In genomic region chr17:42563543-42563942, GRCh38 we compare ENCODE assay signal across 9 cellular contexts. TPM values are rescaled to one million over a fixed set of nuclear protein-coding genes. Genes with fewer than 3 reads are reported as not detected.
DNase-seq lines count a peak whose midpoint lies in the region; ATAC-seq and TF ChIP-seq lines count a peak whose summit lies in the region.
"Had no signal": no experiment of that assay in that cellular context is flagged by ENCODE, and none has a peak within 500 bp of the region (broad histone marks: within the 10 kb centered on the region; RNA-seq: fewer than 3 reads in every experiment).

No MANE protein-coding gene starts in this region.

- H3K4me1 ChIP-seq in osteoblast (ENCODE audit: insufficient read depth, low read length) = peaks cover 32% of the 10 kb centered on the region

- peaks cover 57% of the 10 kb centered on the region for H3K79me2 ChIP-seq in osteoblast (ENCODE audit: insufficient read depth, low read length)

- no peak overlapping the region for H2AFZ ChIP-seq in osteoblast (ENCODE audit: low read length)

- peak overlapping the region; percentile 90 for H3K27ac ChIP-seq in osteoblast (ENCODE audit: low read depth, low read length)

- H3K9me3 ChIP-seq in osteoblast (ENCODE audit: low read depth, low read length) = no peaks in the 10 kb centered on the region

- peaks cover 34% of the 10 kb centered on the region for H3K36me3 ChIP-seq in osteoblast (ENCODE audit: insufficient read depth, low read length)

- H3K4me3 ChIP-seq in osteoblast (ENCODE audit: insufficient read depth, low read length) = peak overlapping the region; percentile 93

- TF ChIP-seq CTCF in osteoblast (IDR thresholded peaks at IDR 0.05; ENCODE audit: extremely low read depth, low read depth, low read length) = no peak
- TF ChIP-seq CTCF in omental fat pad (IDR thresholded peaks at IDR 0.05) = no peak

- H4K20me1 ChIP-seq in osteoblast (ENCODE audit: insufficient read depth, low read length) = no peaks in the 10 kb centered on the region

- ATAC-seq in omental fat pad (ENCODE audit: low FRiP score) = no peak
- ATAC-seq in HG03342 (IDR thresholded peaks at IDR 0.05; ENCODE audit: unreplicated experiment) = no peak
- ATAC-seq in HG02798 (IDR thresholded peaks at IDR 0.05; ENCODE audit: poor library complexity, unreplicated experiment) = no peak

- DNase-seq in DMS79 treated with DMSO at 0.1 percent for 48 hours (lab: John Stamatoyannopoulos, UW) (peak; percentile 67), M059J (ENCODE audit: low read depth) (peak; percentile 88), dermis blood vessel endothelial cell (peak; percentile 28), osteoblast (ENCODE audit: insufficient read length, low spot score, missing footprints) (no peak), omental fat pad (ENCODE audit: low spot score) (no peak), NCI-H226 (no peak)
- DNase-seq: stimulated activated CD4-positive, alpha-beta T cell treated with anti-CD3 and anti-CD28 coated beads, Interleukin-2, amount 100 ng/mL, for 48 hours had no signal

- peak overlapping the region; percentile 88 for H3K4me2 ChIP-seq in osteoblast (ENCODE audit: insufficient read depth, low read length)

- H3K27me3 ChIP-seq in osteoblast (ENCODE audit: insufficient read depth, low read length) = no peaks in the 10 kb centered on the region

RNA-seq across cellular contexts. Expression of gene COASY, which starts 1.6 kb away (rescaled TPM):
- total RNA-seq in M059J (2014; rRNA removed; shearing (Covaris generic)) = 31.3 and 33.0 TPM in 2 replicates
- total RNA-seq in dermis blood vessel endothelial cell (9.5 and 33.9 TPM in 2 replicates), osteoblast (13.0 and 13.4 TPM in 2 replicates), omental fat pad (10 to 100 TPM; 21.8 to 33.5 (median 26.2) TPM)

RNA-seq across cellular contexts. Expression of gene MLX, which starts 3.4 kb away (rescaled TPM):
- total RNA-seq in M059J (2014; rRNA removed; shearing (Covaris generic)) = 39.1 and 42.6 TPM in 2 replicates
- total RNA-seq in dermis blood vessel endothelial cell (33.0 and 34.5 TPM in 2 replicates), osteoblast (43.4 and 44.8 TPM in 2 replicates), omental fat pad (10 to 100 TPM; 41.8 to 53.0 (median 50.3) TPM)

RNA-seq across cellular contexts. Expression of gene HSD17B1, which starts 10.8 kb away (rescaled TPM):
- 0.54 TPM in 1 of 2 replicates, not detected in the other for total RNA-seq in M059J (2014; rRNA removed; shearing (Covaris generic))
- total RNA-seq in dermis blood vessel endothelial cell (0.23 and 0.34 TPM in 2 replicates), osteoblast (1.1 and 1.5 TPM in 2 replicates), omental fat pad (1 to 10 TPM; 1.6 to 8.7 (median 3.4) TPM)

RNA-seq across cellular contexts. Expression of gene PSMC3IP, which starts 14.0 kb away (rescaled TPM):
- total RNA-seq in M059J (2014; rRNA removed; shearing (Covaris generic)) = 16.0 and 23.2 TPM in 2 replicates
- total RNA-seq in dermis blood vessel endothelial cell (4.9 and 5.5 TPM in 2 replicates), osteoblast (1.8 TPM in 2 replicates), omental fat pad (1 to 10 TPM; 1.7 to 4.7 (median 3.3) TPM)

RNA-seq across cellular contexts. Expression of gene NAGLU, which starts 27.5 kb away (rescaled TPM):
- 19.3 and 27.8 TPM in 2 replicates for total RNA-seq in M059J (2014; rRNA removed; shearing (Covaris generic))
- total RNA-seq in dermis blood vessel endothelial cell (44.9 and 53.3 TPM in 2 replicates), osteoblast (91.6 and 99.0 TPM in 2 replicates), omental fat pad (10 to 100 TPM; 48.5 to 80.9 (median 57.3) TPM)

Comparison
In these comparisons a context has a peak if more than half of its experiments do, and no peak if none do; other contexts are left out.
1. DNase-seq: peak in DMS79 treated with DMSO at 0.1 percent for 48 hours (single experiment), M059J (single experiment) and dermis blood vessel endothelial cell (single experiment); none in osteoblast (single experiment), omental fat pad (single experiment) and NCI-H226 (single experiment).